8 cellular contexts compared by ENCODE assay signal in the genomic region with DNA sequence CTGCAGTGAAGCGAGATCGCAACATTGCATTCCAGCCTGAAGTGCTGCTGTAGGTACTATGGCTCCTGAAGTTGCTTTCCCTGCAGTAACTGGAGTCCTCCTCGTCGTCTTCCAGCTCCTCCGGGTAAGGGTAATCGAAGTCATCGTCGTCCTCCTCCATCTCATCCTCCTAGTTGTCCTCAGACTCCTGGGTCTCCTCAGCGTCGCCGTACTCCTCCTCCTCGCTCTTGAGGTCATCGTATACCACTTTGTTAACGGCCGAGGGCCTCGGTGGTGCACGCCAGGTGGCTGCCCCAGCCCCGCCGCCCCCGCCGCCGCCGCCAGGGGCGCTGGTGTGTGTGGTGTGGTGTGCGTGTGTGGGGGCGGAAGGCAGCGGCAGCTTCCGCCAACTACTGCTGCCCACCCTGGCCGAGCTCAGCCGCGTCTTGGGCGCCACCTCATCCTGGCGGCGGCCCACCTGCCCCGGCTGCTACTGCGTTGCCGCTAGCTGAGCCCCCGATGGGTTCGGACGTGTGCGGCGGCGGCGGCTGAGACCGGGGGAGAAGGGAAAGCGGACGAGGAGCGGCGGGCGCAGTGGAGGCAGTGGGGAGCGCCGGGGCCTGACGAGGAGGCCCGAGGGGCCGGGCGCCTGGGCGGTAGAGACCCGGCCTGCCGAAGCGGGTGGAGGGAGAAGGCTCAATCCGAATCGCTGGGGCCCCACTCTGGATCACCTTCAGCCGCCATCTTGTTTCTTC. TPM values are rescaled to one million over a fixed set of nuclear protein-coding genes. Genes with fewer than 3 reads are reported as not detected.
DNase-seq lines count a peak whose midpoint lies in the region; ATAC-seq and TF ChIP-seq lines count a peak whose summit lies in the region.

No MANE protein-coding gene starts in this region.

- H3K9ac ChIP-seq in MM.1S (ENCODE audit: low read length) (peak overlapping the region; percentile 44), subcutaneous abdominal adipose tissue (ENCODE audit: low read length in 5 of 5) (peak overlapping the region in 3 of 5 donors; percentile 55 to 78 (median 78))

- H3K27me3 ChIP-seq in MM.1S (replicated peaks; ENCODE audit: insufficient read depth, low read length) (no peaks in the 10 kb centered on the region), subcutaneous abdominal adipose tissue (ENCODE audit: control insufficient read depth in 5 of 5, insufficient read depth in 4 of 5, low read length in 5 of 5) (peaks cover 0 to 2% (median 0%) of the 10 kb centered on the region in 5 donors)

- H3K4me3 Mint-ChIP-seq in neural crest cell = no peak overlapping the region

- H3K27ac ChIP-seq in MM.1S (ENCODE audit: low read length) (no peak overlapping the region; the same call in 1 of the 2 replicates), subcutaneous abdominal adipose tissue (ENCODE audit: low read depth, low read length) (peak overlapping the region; percentile 41)

- H3K79me2 ChIP-seq in MM.1S (ENCODE audit: low read length) = no peaks in the 10 kb centered on the region

- H3K9me3 ChIP-seq in MM.1S (replicated peaks; ENCODE audit: insufficient read depth, low read length) (no peaks in the 10 kb centered on the region), subcutaneous abdominal adipose tissue (ENCODE audit: control insufficient read depth in 5 of 5, low read length in 5 of 5) (no peaks in the 10 kb centered on the region)

- peak overlapping the region; percentile 69 for H2AFZ ChIP-seq in MM.1S (ENCODE audit: low read length)

- H3K4me2 ChIP-seq in MM.1S (ENCODE audit: low read depth, low read length) = peak overlapping the region; percentile 34; the same call in 1 of the 2 replicates

- H3K4me1 ChIP-seq in MM.1S (ENCODE audit: low read length) (no peaks in the 10 kb centered on the region), subcutaneous abdominal adipose tissue (ENCODE audit: control insufficient read depth in 5 of 5, insufficient read depth in 5 of 5, low read length in 5 of 5) (peaks cover 0 to 10% (median 4%) of the 10 kb centered on the region in 5 donors)

- H3K4me3 ChIP-seq in MM.1S (ENCODE audit: low read length) = peak overlapping the region; percentile 60
- H3K4me3 ChIP-seq in subcutaneous abdominal adipose tissue (ENCODE audit: low read depth in 1 of 5, low read length in 5 of 5) = peak overlapping the region; percentile 58 to 72 (median 69)

- peaks cover 5% of the 10 kb centered on the region for H3K36me3 Mint-ChIP-seq in neural crest cell (ENCODE audit: low read depth)

- peak; percentile 32 for TF ChIP-seq CTCF in MM.1S (IDR thresholded peaks at IDR 0.05; ENCODE audit: low read length)
- TF ChIP-seq CTCF in neural crest cell (conservative IDR thresholded peaks at IDR 0.05) = peak; percentile 72

- H3K36me3 ChIP-seq in MM.1S (replicated peaks; ENCODE audit: insufficient read depth, low read length) = no peaks in the 10 kb centered on the region
- no peaks in the 10 kb centered on the region for H3K36me3 ChIP-seq in subcutaneous abdominal adipose tissue (ENCODE audit: control insufficient read depth in 5 of 5, insufficient read depth in 5 of 5, low read length in 5 of 5)

- no peaks in the 10 kb centered on the region for H3K9me2 ChIP-seq in MM.1S (replicated peaks; ENCODE audit: insufficient read depth, low read length)

- no peaks in the 10 kb centered on the region for H4K20me1 ChIP-seq in MM.1S (ENCODE audit: insufficient read depth, low read length)

- no peaks in the 10 kb centered on the region for H3F3A ChIP-seq in MM.1S (ENCODE audit: insufficient read depth, low read length)

- DNase-seq in DMS53 treated with DMSO at 0.1 percent for 48 hours (lab: John Stamatoyannopoulos, UW; ENCODE audit: unreplicated experiment) (peak; percentile 70), MM.1S (peak; percentile 46), erythroblast (lab: John Stamatoyannopoulos, UW) (peak; percentile 82 to 84), neural crest cell (ENCODE audit: low read depth, low spot score) (no peak), NCI-H748 treated with DMSO at 0.1 percent for 48 hours (lab: John Stamatoyannopoulos, UW) (no peak)
- peak; percentile 95 for DNase-seq in activated CD8-positive, alpha-beta memory T cell treated with anti-CD3 and anti-CD28 coated beads for 24 hours

- peak; percentile 100 for ATAC-seq in GM21529 (IDR thresholded peaks at IDR 0.05; ENCODE audit: unreplicated experiment)

- H3K4me1 Mint-ChIP-seq in neural crest cell = no peaks in the 10 kb centered on the region

- peaks cover 5% of the 10 kb centered on the region for H3K9me3 Mint-ChIP-seq in neural crest cell

- H3K27ac Mint-ChIP-seq in neural crest cell (ENCODE audit: unreplicated experiment) = no peak overlapping the region

- peak; percentile 34 for TF ChIP-seq POLR2A in erythroblast (IDR thresholded peaks at IDR 0.05; ENCODE audit: low read length)

- peaks cover 6% of the 10 kb centered on the region for H3K27me3 Mint-ChIP-seq in neural crest cell (ENCODE audit: low read depth)

RNA-seq across cellular contexts. Expression of a gene that starts 11.8 kb away (rescaled TPM):
- total RNA-seq in neural crest cell = 17.4 and 17.9 TPM in 2 replicates

Comparison
In these comparisons a context has a peak if more than half of its experiments do, and no peak if none do; other contexts are left out.
1. DNase-seq: peak in DMS53 treated with DMSO at 0.1 percent for 48 hours (single experiment), MM.1S (single experiment), activated CD8-positive, alpha-beta memory T cell treated with anti-CD3 and anti-CD28 coated beads for 24 hours (single experiment) and erythroblast (2 of 2); none in neural crest cell (single experiment) and NCI-H748 treated with DMSO at 0.1 percent for 48 hours (single experiment).